ENCODE assay signal across 8 cellular contexts in genomic region chr9:41229408-41230401, GRCh38. TPM values are rescaled to one million over a fixed set of nuclear protein-coding genes. Genes with fewer than 3 reads are reported as not detected.
DNase-seq lines count a peak whose midpoint lies in the region; ATAC-seq and TF ChIP-seq lines count a peak whose summit lies in the region.
"Had no signal": no experiment of that assay in that cellular context is flagged by ENCODE, and none has a peak within 500 bp of the region (broad histone marks: within the 10 kb centered on the region; RNA-seq: fewer than 3 reads in every experiment).

No MANE protein-coding gene starts in this region.

- peaks cover 2 to 13% (median 9%) of the 10 kb centered on the region in 3 donors for H3K9me3 ChIP-seq in skeletal muscle tissue (ENCODE audit: control insufficient read depth in 3 of 3, low read length in 3 of 3)

- no peak overlapping the region for H3K27ac ChIP-seq in skeletal muscle tissue (ENCODE audit: low read depth, low read length)

- peak overlapping the region in 2 of 3 donors; percentile 0 to 63 for H3K4me3 ChIP-seq in skeletal muscle tissue (ENCODE audit: low read length in 3 of 3)

- H3K9ac ChIP-seq in skeletal muscle tissue (ENCODE audit: low read depth in 1 of 3, low read length in 3 of 3) = no peak overlapping the region

- DNase-seq in RPMI8226 = peak; percentile 10
- DNase-seq in glomerular visceral epithelial cell (ENCODE audit: extremely low spot score) = peak; percentile 25
- no peak for DNase-seq in HK-2 (ENCODE audit: unreplicated experiment)
- no peak for DNase-seq in NCI-H1092 treated with DMSO at 0.1 percent for 48 hours (lab: John Stamatoyannopoulos, UW)
- DNase-seq: NCI-H748 treated with DMSO at 0.1 percent for 48 hours had no signal

- TF ChIP-seq POLR2A in GM18526 (IDR thresholded peaks at IDR 0.05; ENCODE audit: extremely low read depth, insufficient read length) = peak; percentile 22

- no peak for ATAC-seq in GM19463 (IDR thresholded peaks at IDR 0.05; ENCODE audit: unreplicated experiment)

- H3K4me1 ChIP-seq in skeletal muscle tissue (ENCODE audit: control insufficient read depth in 3 of 3, insufficient read depth in 3 of 3, low read length in 3 of 3) = peaks cover 0 to 2% (median 0%) of the 10 kb centered on the region in 3 donors

- peaks cover 3 to 9% (median 9%) of the 10 kb centered on the region in 3 donors for H3K27me3 ChIP-seq in skeletal muscle tissue (ENCODE audit: control insufficient read depth in 3 of 3, insufficient read depth in 3 of 3, low read length in 3 of 3)

- peaks cover 0 to 7% (median 0%) of the 10 kb centered on the region in 3 donors for H3K36me3 ChIP-seq in skeletal muscle tissue (ENCODE audit: control insufficient read depth in 3 of 3, insufficient read depth in 3 of 3, low read length in 3 of 3)

RNA-seq across cellular contexts. Expression of gene ZNG1F, which starts 40.6 kb away (rescaled TPM):
- 4.2 TPM for total RNA-seq in skeletal muscle tissue

Comparison
In these comparisons a context has a peak if more than half of its experiments do, and no peak if none do; other contexts are left out.
1. DNase-seq: peak in RPMI8226 (single experiment) and glomerular visceral epithelial cell (single experiment); none in HK-2 (single experiment) and NCI-H1092 treated with DMSO at 0.1 percent for 48 hours (single experiment).